Comparison of ENCODE assay signal across 23 cellular contexts in genomic region chr5:171868236-171868635, GRCh38.
"Had no signal": no experiment of that assay in that cellular context is flagged by ENCODE, and none has a peak within 500 bp of the region (broad histone marks: within the 10 kb centered on the region; RNA-seq: fewer than 3 reads in every experiment).

No MANE protein-coding gene starts in this region.

- H3K4me1 ChIP-seq: gastrocnemius medialis, neural progenitor cell, prostate gland, transverse colon had no signal

- H3K9me3 Mint-ChIP-seq: activated CD4-positive, alpha-beta memory T cell treated with anti-CD3 and anti-CD28 coated beads, Interleukin-2, amount 10 ng/mL, durations not matched to agents 7 days and 5 days; activated naive CD4-positive, alpha-beta T cell treated with anti-CD3 and anti-CD28 coated beads, Interleukin-2, amount 50 U/mL, for 72 hours; activated T-helper 1 cell treated with anti-CD3 and anti-CD28 coated beads, Interleukin-12 subunit alpha, Interleukin-12 subunit beta, Interleukin-2, Interleukin-4 antibody, amounts not matched to agents 30 ng/mL and 10 ng/mL and 1 ng/mL, durations not matched to agents 14 hours and 24 hours and 36 hours; dendritic cell treated with granulocyte-macrophage colony-stimulating factor and Interleukin-4, amounts not matched to agents 40 ng/mL and 50 ng/mL, for 4 days; mesothelial cell of epicardium; naive thymus-derived CD8-positive, alpha-beta T cell; neural progenitor cell; stimulated activated memory B cell treated with anti-CD40 and anti-IgM and Interleukin-4, amounts not matched to agents 10 μg/mL and 1 μg/mL and 100 μg/mL, for 72 hours; T-helper 1 cell treated with Interleukin-12 subunit alpha and Interleukin-12 subunit beta and Interleukin-4 antibody, amounts not matched to agents 30 μg/mL and 1 μg/mL, for 36 hours had no signal

- H3K27me3 Mint-ChIP-seq: activated CD4-positive, alpha-beta memory T cell treated with anti-CD3 and anti-CD28 coated beads, Interleukin-2, amount 10 ng/mL, durations not matched to agents 7 days and 5 days; dendritic cell treated with granulocyte-macrophage colony-stimulating factor and Interleukin-4, amounts not matched to agents 40 ng/mL and 50 ng/mL, for 4 days; naive thymus-derived CD8-positive, alpha-beta T cell; stimulated activated memory B cell treated with anti-CD40 and anti-IgM and Interleukin-4, amounts not matched to agents 10 μg/mL and 1 μg/mL and 100 μg/mL, for 72 hours had no signal

- H3K27ac ChIP-seq: gastrocnemius medialis, left lung, neural progenitor cell, ovary, prostate gland, right atrium auricular region, stomach, transverse colon had no signal

- DNase-seq: activated CD4-positive, alpha-beta memory T cell treated with anti-CD3 and anti-CD28 coated beads, Interleukin-2, amount 10 ng/mL, durations not matched to agents 7 days and 5 days; activated CD4-positive, alpha-beta T cell treated with anti-CD3 and anti-CD28 coated beads for 48 hours; activated gamma-delta T cell; aorta; effector CD4-positive, alpha-beta T cell; gastrocnemius medialis; hippocampal formation; left lung; naive thymus-derived CD8-positive, alpha-beta T cell; ovary; stimulated activated CD4-positive, alpha-beta T cell treated with anti-CD3 and anti-CD28 coated beads, Interleukin-2, amount 100 ng/mL, for 24 hours; stomach; transverse colon had no signal

- H2AFZ ChIP-seq: neural progenitor cell had no signal

- H3K27me3 ChIP-seq: gastrocnemius medialis, left lung, neural progenitor cell, ovary, right atrium auricular region, stomach, transverse colon had no signal

- H3K4me1 Mint-ChIP-seq: activated CD4-positive, alpha-beta memory T cell treated with anti-CD3 and anti-CD28 coated beads, Interleukin-2, amount 10 ng/mL, durations not matched to agents 7 days and 5 days; mesothelial cell of epicardium; neural progenitor cell; stimulated activated memory B cell treated with anti-CD40 and anti-IgM and Interleukin-4, amounts not matched to agents 10 μg/mL and 1 μg/mL and 100 μg/mL, for 72 hours had no signal

- H3K36me3 ChIP-seq: ovary had no signal

- ATAC-seq: activated naive CD4-positive, alpha-beta T cell treated with anti-CD3 and anti-CD28 coated beads, Interleukin-2, amount 50 U/mL, for 72 hours; gastrocnemius medialis; left lung; naive thymus-derived CD8-positive, alpha-beta T cell; stimulated activated memory B cell treated with anti-CD40 and anti-IgM and Interleukin-4, amounts not matched to agents 10 μg/mL and 1 μg/mL and 100 μg/mL, for 72 hours had no signal

- H3K4me3 ChIP-seq: gastrocnemius medialis, left lung, lung, neural progenitor cell, ovary, prostate gland, right atrium auricular region, stomach, transverse colon had no signal

- H3K27ac Mint-ChIP-seq: activated CD4-positive, alpha-beta memory T cell treated with anti-CD3 and anti-CD28 coated beads, Interleukin-2, amount 10 ng/mL, durations not matched to agents 7 days and 5 days; activated T-helper 1 cell treated with anti-CD3 and anti-CD28 coated beads, Interleukin-12 subunit alpha, Interleukin-12 subunit beta, Interleukin-2, Interleukin-4 antibody, amounts not matched to agents 30 ng/mL and 10 ng/mL and 1 ng/mL, durations not matched to agents 14 hours and 24 hours and 36 hours; dendritic cell treated with granulocyte-macrophage colony-stimulating factor and Interleukin-4, amounts not matched to agents 40 ng/mL and 50 ng/mL, for 4 days; mesothelial cell of epicardium; neural progenitor cell; stimulated activated memory B cell treated with anti-CD40 and anti-IgM and Interleukin-4, amounts not matched to agents 10 μg/mL and 1 μg/mL and 100 μg/mL, for 72 hours; T-helper 1 cell treated with Interleukin-12 subunit alpha and Interleukin-12 subunit beta and Interleukin-4 antibody, amounts not matched to agents 30 μg/mL and 1 μg/mL, for 36 hours had no signal

- H3K4me3 Mint-ChIP-seq: activated CD4-positive, alpha-beta memory T cell treated with anti-CD3 and anti-CD28 coated beads, Interleukin-2, amount 10 ng/mL, durations not matched to agents 7 days and 5 days; activated T-helper 1 cell treated with anti-CD3 and anti-CD28 coated beads, Interleukin-12 subunit alpha, Interleukin-12 subunit beta, Interleukin-2, Interleukin-4 antibody, amounts not matched to agents 30 ng/mL and 10 ng/mL and 1 ng/mL, durations not matched to agents 14 hours and 24 hours and 36 hours; dendritic cell treated with granulocyte-macrophage colony-stimulating factor and Interleukin-4, amounts not matched to agents 40 ng/mL and 50 ng/mL, for 4 days; mesothelial cell of epicardium; naive thymus-derived CD8-positive, alpha-beta T cell; neural progenitor cell; stimulated activated memory B cell treated with anti-CD40 and anti-IgM and Interleukin-4, amounts not matched to agents 10 μg/mL and 1 μg/mL and 100 μg/mL, for 72 hours; T-helper 1 cell treated with Interleukin-12 subunit alpha and Interleukin-12 subunit beta and Interleukin-4 antibody, amounts not matched to agents 30 μg/mL and 1 μg/mL, for 36 hours had no signal
